15 cellular contexts compared by ENCODE assay signal in genomic region chr7:133530682-133531081, GRCh38.
DNase-seq lines count a peak whose midpoint lies in the region; FAIRE-seq and TF ChIP-seq lines count a peak whose summit lies in the region.
"Had no signal": no experiment of that assay in that cellular context is flagged by ENCODE, and none has a peak within 500 bp of the region (broad histone marks: within the 10 kb centered on the region; RNA-seq: fewer than 3 reads in every experiment).

No MANE protein-coding gene starts in this region.

- no peak for FAIRE-seq in GM12891 (lab: Jason Lieb, UNC)
- FAIRE-seq: H54, HTR-8/SVneo had no signal

- TF ChIP-seq POLR2A in GM12891 (IDR thresholded peaks at IDR 0.05; ENCODE audit: low read depth, low read length) = no peak

- H3K4me3 ChIP-seq in fibroblast of mammary gland (ENCODE audit: control insufficient read depth, low read depth, low read length) = no peak overlapping the region
- H3K4me3 ChIP-seq: tibial nerve had no signal

- DNase-seq in SHP77 (lab: John Stamatoyannopoulos, UW) (peak; percentile 1 to 7), SHP77 treated with DMSO at 0.1 percent for 48 hours (lab: John Stamatoyannopoulos, UW) (no peak), NCI-H226 (peak; percentile 78), fibroblast of mammary gland (ENCODE audit: low read depth) (peak; percentile 92), stromal cell of bone marrow (ENCODE audit: low read depth) (peak; percentile 77), GM12891 (ENCODE audit: insufficient read length, low spot score) (no peak), SIG-M5 (lab: John Stamatoyannopoulos, UW) (no peak)
- no peak for DNase-seq in stimulated activated CD4-positive, alpha-beta T cell treated with anti-CD3 and anti-CD28 coated beads, Interleukin-1b, Interleukin-23, amount 100 ng/mL, for 48 hours
- DNase-seq: activated CD4-positive, alpha-beta T cell treated with anti-CD3 and anti-CD28 coated beads, Interleukin-2, amount 10 ng/mL, durations not matched to agents 24 days and 14 days; activated T-cell treated with anti-CD3 and anti-CD28 coated beads, Interleukin-2, amount 50 U/mL, for 72 hours; NCI-H1092; occipital lobe had no signal

- TF ChIP-seq CTCF in fibroblast of mammary gland (conservative IDR thresholded peaks at IDR 0.05; ENCODE audit: control insufficient read depth, insufficient read depth, low read depth, low read length) = no peak

TF ChIP-seq in GM12891, 5 proteins besides CTCF, POLR2A, EP300 and RAD21:
- no peak for TF ChIP-seq SPI1 (IDR thresholded peaks at IDR 0.05; ENCODE audit: low read depth, low read length)
- no peak for TF ChIP-seq PAX5 (IDR thresholded peaks at IDR 0.05; ENCODE audit: insufficient read depth, low read length, severe bottlenecking)
- no peak for TF ChIP-seq TAF1 (IDR thresholded peaks at IDR 0.05; ENCODE audit: low read depth, low read length)
- no peak for TF ChIP-seq POU2F2 (IDR thresholded peaks at IDR 0.05; ENCODE audit: low read depth, low read length)
TF ChIP-seq in GM12891: peak in this region for 0.

Comparison
In these comparisons a context has a peak if more than half of its experiments do, and no peak if none do; other contexts are left out.
1. DNase-seq: peak in SHP77 (2 of 2), NCI-H226 (single experiment), fibroblast of mammary gland (single experiment) and stromal cell of bone marrow (single experiment); none in SHP77 treated with DMSO at 0.1 percent for 48 hours (single experiment), GM12891 (single experiment), SIG-M5 (single experiment) and stimulated activated CD4-positive, alpha-beta T cell treated with anti-CD3 and anti-CD28 coated beads, Interleukin-1b, Interleukin-23, amount 100 ng/mL, for 48 hours (single experiment).